9 cellular contexts compared by ENCODE assay signal in genomic region chr19:3530389-3530788, GRCh38. TPM values are rescaled to one million over a fixed set of nuclear protein-coding genes. Genes with fewer than 3 reads are reported as not detected.
"Had no signal": no experiment of that assay in that cellular context is flagged by ENCODE, and none has a peak within 500 bp of the region (broad histone marks: within the 10 kb centered on the region; RNA-seq: fewer than 3 reads in every experiment).

No MANE protein-coding gene starts in this region.

- DNase-seq: GDM1, GF-D8 had no signal

- ATAC-seq: GM12878 had no signal

- FAIRE-seq: G401.6, GM12878, GM12891, GM12892, GM18507, GM19239 had no signal

- H3K4me3 ChIP-seq: GM12878 had no signal

RNA-seq across cellular contexts. Expression of gene TEKTIP1, which starts 8.6 kb away (rescaled TPM):
- total RNA-seq: G401 had no signal
